18 cellular contexts compared by ENCODE assay signal in genomic region chr21:36791695-36792451, GRCh38.
A peak's percentile ranks its signal among the peaks of the same experiment; 100 is the strongest.
DNase-seq lines count a peak whose midpoint lies in the region; ATAC-seq and TF ChIP-seq lines count a peak whose summit lies in the region.
"Had no signal": no experiment of that assay in that cellular context is flagged by ENCODE, and none has a peak within 500 bp of the region (broad histone marks: within the 10 kb centered on the region; RNA-seq: fewer than 3 reads in every experiment).

No MANE protein-coding gene starts in this region.

- H3K4me1 ChIP-seq in adrenal gland (replicated peaks in 1 of 2) (no peaks in the 10 kb centered on the region), left ventricle myocardium inferior (peaks cover 10% of the 10 kb centered on the region)

- no peak overlapping the region for H3K27ac ChIP-seq in adrenal gland
- no peak overlapping the region for H3K27ac ChIP-seq in left ventricle myocardium inferior (replicated peaks)
- H3K27ac ChIP-seq: stomach had no signal

- H3K36me3 ChIP-seq in adrenal gland (replicated peaks in 1 of 2) (no peaks in the 10 kb centered on the region), left ventricle myocardium inferior (no peaks in the 10 kb centered on the region)

- no peak for TF ChIP-seq POLR2A in adrenal gland (IDR thresholded peaks at IDR 0.05)

- H3K4me3 ChIP-seq in adrenal gland, result no peak overlapping the region
- peak overlapping the region; percentile 38 for H3K4me3 ChIP-seq in left ventricle myocardium inferior
- H3K4me3 ChIP-seq: lung, stomach had no signal

- no peaks in the 10 kb centered on the region for H3K27me3 ChIP-seq in adrenal gland
- H3K27me3 ChIP-seq in left ventricle myocardium inferior (ENCODE audit: low read depth), result no peaks in the 10 kb centered on the region
- H3K27me3 ChIP-seq: stomach had no signal

- no peak for TF ChIP-seq CTCF in adrenal gland (IDR thresholded peaks at IDR 0.05)
- no peak for TF ChIP-seq CTCF in left ventricle myocardium inferior (IDR thresholded peaks at IDR 0.05; ENCODE audit: borderline replicate concordance)

- ATAC-seq in GM18873 (IDR thresholded peaks at IDR 0.05; ENCODE audit: low FRiP score, unreplicated experiment) (no peak), left colon (no peak)
- ATAC-seq: HCT116 had no signal

- peak; percentile 34 for DNase-seq in NCI-H2107 treated with DMSO at 0.1 percent for 48 hours (lab: John Stamatoyannopoulos, UW; ENCODE audit: unreplicated experiment)
- DNase-seq in NCI-H2107 (lab: John Stamatoyannopoulos, UW), result no peak
- DNase-seq in adrenal gland, result peak in 4 of 7 donors; percentile 24 to 79 (median 32)
- peak; percentile 25 for DNase-seq in left ventricle myocardium inferior
- DNase-seq in retina, result peak; percentile 63
- no peak for DNase-seq in DMS 273 treated with DMSO at 0.1 percent for 48 hours (lab: John Stamatoyannopoulos, UW)
- no peak for DNase-seq in left colon
- DNase-seq: activated CD4-positive, alpha-beta T cell treated with anti-CD3 and anti-CD28 coated beads, Interleukin-2, amount 10 ng/mL, durations not matched to agents 24 days and 14 days; activated CD8-positive, alpha-beta memory T cell treated with anti-CD3 and anti-CD28 coated beads, Interleukin-2, amount 50 U/mL, for 48 hours; activated gamma-delta T cell treated with Interleukin-2 at 50 U/mL for 16 hours; KG1; NCI-H1105; nephron progenitor cell; SK-N-SH; stomach had no signal

- 86 to 89% (median 87%) methylated on average over 17 to 21 of the region's 21 CpGs for WGBS in adrenal gland, 4 donors

- intact Hi-C loops in adrenal gland (cut with DNase I), result no loop called here
- intact Hi-C loops in left ventricle myocardium inferior (cut with micrococcal nuclease), result no loop called here
- intact Hi-C loops in left colon (cut with DNase I, micrococcal nuclease), result no loop called here

- no peaks in the 10 kb centered on the region for H3K9me3 ChIP-seq in adrenal gland (replicated peaks in 1 of 3)
- H3K9me3 ChIP-seq in left ventricle myocardium inferior (replicated peaks), result peaks cover 13% of the 10 kb centered on the region
- H3K9me3 ChIP-seq: SK-N-SH had no signal

Comparison
In these comparisons a context has a peak if more than half of its experiments do, and no peak if none do; other contexts are left out.
1. DNase-seq: peak in NCI-H2107 treated with DMSO at 0.1 percent for 48 hours (single experiment), adrenal gland (4 of 7), left ventricle myocardium inferior (single experiment) and retina (single experiment); none in NCI-H2107 (single experiment), DMS 273 treated with DMSO at 0.1 percent for 48 hours (single experiment) and left colon (0 of 2).